2 cellular contexts compared by ENCODE assay signal in genomic region chr12:93370947-93371346, GRCh38.
TF ChIP-seq lines count a peak whose summit lies in the region.

No MANE protein-coding gene starts in this region.

TF ChIP-seq in GM23338, 12 proteins besides CTCF, POLR2A, EP300 and RAD21:
- TF ChIP-seq NANOG (IDR thresholded peaks at IDR 0.05; ENCODE audit: borderline replicate concordance) (no peak), ZNF114 (CRISPR knock-in tag; IDR thresholded peaks at IDR 0.05) (no peak), EZH2phosphoT487 (IDR thresholded peaks at IDR 0.05; ENCODE audit: unreplicated experiment) (no peak), REST (IDR thresholded peaks at IDR 0.05; ENCODE audit: unreplicated experiment) (no peak), CREB1 (CRISPR knock-in tag; IDR thresholded peaks at IDR 0.05; ENCODE audit: low read depth) (no peak)
TF ChIP-seq in GM23338: peak in this region for 0.

TF ChIP-seq in H1, 55 proteins besides CTCF, POLR2A, EP300 and RAD21:
- TF ChIP-seq TEAD4 (IDR thresholded peaks at IDR 0.05; ENCODE audit: low read depth, low read length) (peak; percentile 42; the same call in 1 of the 2 replicates), SAP30 (IDR thresholded peaks at IDR 0.05; ENCODE audit: insufficient read depth, insufficient replicate concordance, low read length) (no peak), BCL11A (IDR thresholded peaks at IDR 0.05; ENCODE audit: low read depth in 2 of 2, low read length in 2 of 2) (no peak), CHD1 (IDR thresholded peaks at IDR 0.05; ENCODE audit: low read depth, low read length) (no peak)
